Comparison of ENCODE assay signal across 8 cellular contexts in the genomic region with DNA sequence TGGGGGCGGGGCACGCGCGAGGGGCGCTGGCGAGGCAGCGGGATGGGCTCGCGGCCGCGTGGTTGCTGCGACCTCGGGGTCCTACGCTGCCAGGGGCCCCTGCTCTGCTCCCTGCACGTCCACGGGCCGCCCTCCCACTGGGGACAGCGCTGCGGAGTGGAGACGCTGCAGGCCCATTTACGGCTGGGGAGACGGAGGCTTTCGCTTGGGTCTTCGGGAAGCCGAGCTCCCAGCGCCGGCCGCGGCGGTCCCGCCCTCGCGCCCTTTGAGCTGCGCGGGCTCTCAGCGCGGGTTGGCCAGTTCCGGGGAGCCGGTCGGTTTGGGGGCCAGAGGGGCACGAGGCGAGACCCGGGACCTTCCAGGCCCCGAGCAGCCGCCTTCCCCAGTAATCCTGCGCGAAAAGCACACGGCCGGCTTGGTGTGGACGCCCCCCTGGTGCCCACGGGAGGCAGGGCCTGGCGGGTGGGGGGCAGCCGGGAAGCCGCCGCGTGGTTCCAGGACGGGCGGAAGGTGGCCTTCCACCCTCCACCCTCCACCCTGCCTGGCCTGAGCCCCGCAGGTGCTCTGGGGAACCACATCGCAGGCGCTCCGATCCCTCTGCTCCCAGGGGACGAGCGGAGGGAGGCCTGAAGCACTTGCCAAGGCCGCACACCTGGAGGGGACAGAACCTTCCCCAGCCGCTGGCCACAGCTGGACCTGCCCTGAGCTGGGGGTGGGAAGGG.
DNase-seq lines count a peak whose midpoint lies in the region; ATAC-seq and TF ChIP-seq lines count a peak whose summit lies in the region.

No MANE protein-coding gene starts in this region.

- H3K27me3 ChIP-seq in DND-41 (ENCODE audit: insufficient read depth, low read length, poor library complexity) (no peaks in the 10 kb centered on the region), RWPE2 (ENCODE audit: insufficient read depth, poor library complexity, severe bottlenecking) (no peaks in the 10 kb centered on the region), muscle layer of duodenum (ENCODE audit: low read depth, low read length) (no peaks in the 10 kb centered on the region)
- no peaks in the 10 kb centered on the region for H3K27me3 ChIP-seq in effector memory CD4-positive, alpha-beta T cell (replicated peaks; ENCODE audit: control insufficient read depth, insufficient read depth, low read length, poor library complexity, severe bottlenecking)

- H3K9ac ChIP-seq in DND-41 (ENCODE audit: low read depth, low read length): peak overlapping the region; percentile 99

- H3K9me3 ChIP-seq in DND-41 (ENCODE audit: insufficient read depth, low read length, severe bottlenecking): no peaks in the 10 kb centered on the region
- no peaks in the 10 kb centered on the region for H3K9me3 ChIP-seq in RWPE2 (ENCODE audit: severe bottlenecking)
- H3K9me3 ChIP-seq in effector memory CD4-positive, alpha-beta T cell (ENCODE audit: control insufficient read depth, low read length): no peaks in the 10 kb centered on the region
- H3K9me3 ChIP-seq in muscle layer of duodenum (ENCODE audit: control insufficient read depth in 1 of 2, low read length in 2 of 2): no peaks in the 10 kb centered on the region

- H3K36me3 ChIP-seq in DND-41 (ENCODE audit: insufficient read depth, low read length): peaks cover 14% of the 10 kb centered on the region
- H3K36me3 ChIP-seq in RWPE2 (ENCODE audit: low read depth): no peaks in the 10 kb centered on the region; the same call in 1 of the 2 replicates
- no peaks in the 10 kb centered on the region for H3K36me3 ChIP-seq in effector memory CD4-positive, alpha-beta T cell (ENCODE audit: control insufficient read depth, insufficient read depth, low read length)
- peaks cover 0 to 21% of the 10 kb centered on the region in 2 donors for H3K36me3 ChIP-seq in muscle layer of duodenum (ENCODE audit: control insufficient read depth in 1 of 2, insufficient read depth in 2 of 2, low read length in 2 of 2)

- peaks cover 10% of the 10 kb centered on the region for H3K79me2 ChIP-seq in DND-41 (ENCODE audit: insufficient read depth, low read length)

- TF ChIP-seq CTCF in DND-41 (IDR thresholded peaks at IDR 0.05; ENCODE audit: borderline replicate concordance, extremely low read depth, low read length, poor library complexity, severe bottlenecking) (no peak), RWPE2 (IDR thresholded peaks at IDR 0.05; ENCODE audit: poor library complexity, severe bottlenecking) (no peak)

- DNase-seq in DND-41 (peak; percentile 40), GM19240 (ENCODE audit: insufficient read length, low spot score) (peak; percentile 52), RWPE2 (ENCODE audit: low spot score) (no peak), DMS79 treated with DMSO at 0.1 percent for 48 hours (lab: John Stamatoyannopoulos, UW) (no peak), amniotic stem cell (lab: John Stamatoyannopoulos, UW) (no peak)
- DNase-seq in effector memory CD4-positive, alpha-beta T cell: no peak

- ATAC-seq in DND-41 (ENCODE audit: insufficient read depth, low read depth): peak; percentile 44
- peak; percentile 16 for ATAC-seq in HG03175 (IDR thresholded peaks at IDR 0.05; ENCODE audit: unreplicated experiment)
- peak; percentile 43 for ATAC-seq in RWPE2 (ENCODE audit: low read depth)

- H3K4me1 ChIP-seq in DND-41 (ENCODE audit: insufficient read depth, low read length): peaks cover 42% of the 10 kb centered on the region
- H3K4me1 ChIP-seq in RWPE2 (ENCODE audit: insufficient read depth, poor library complexity, severe bottlenecking): peaks cover 21% of the 10 kb centered on the region
- peaks cover 48% of the 10 kb centered on the region for H3K4me1 ChIP-seq in effector memory CD4-positive, alpha-beta T cell (ENCODE audit: control insufficient read depth, insufficient read depth, low read length, poor library complexity, severe bottlenecking)
- peaks cover 8 to 23% of the 10 kb centered on the region in 2 donors for H3K4me1 ChIP-seq in muscle layer of duodenum (ENCODE audit: control insufficient read depth in 1 of 2, insufficient read depth in 2 of 2, low read length in 2 of 2)

- H3K4me3 ChIP-seq in DND-41 (ENCODE audit: low read depth in 1 of 2, low read length in 2 of 2): peak overlapping the region; percentile 56 to 99
- peak overlapping the region; percentile 87 for H3K4me3 ChIP-seq in RWPE2 (ENCODE audit: severe bottlenecking)
- H3K4me3 ChIP-seq in effector memory CD4-positive, alpha-beta T cell (ENCODE audit: insufficient read depth, low read depth, low read length, poor library complexity, severe bottlenecking): peak overlapping the region; percentile 76
- H3K4me3 ChIP-seq in muscle layer of duodenum (ENCODE audit: low read depth in 1 of 2, low read length in 2 of 2): peak overlapping the region; percentile 56 to 93

- peak overlapping the region; percentile 90 for H2AFZ ChIP-seq in DND-41 (ENCODE audit: low read depth, low read length)

- peak overlapping the region; percentile 72 for H3K4me2 ChIP-seq in DND-41 (ENCODE audit: insufficient read depth, low read length)

- 0 out of 2 replicates have a peak, but pooled peaks cover 3% of the 10 kb centered on the region for H4K20me1 ChIP-seq in DND-41 (ENCODE audit: insufficient read depth, low read length)

- H3K27ac ChIP-seq in DND-41 (ENCODE audit: low read length): peak overlapping the region; percentile 86
- peak overlapping the region; percentile 67 for H3K27ac ChIP-seq in RWPE2 (ENCODE audit: poor library complexity, severe bottlenecking)
- peak overlapping the region; percentile 80 for H3K27ac ChIP-seq in effector memory CD4-positive, alpha-beta T cell (ENCODE audit: insufficient read depth, low read length, poor library complexity, severe bottlenecking)
- H3K27ac ChIP-seq in muscle layer of duodenum (ENCODE audit: low read length): peak overlapping the region; percentile 45

Comparison
In these comparisons a context has a peak if more than half of its experiments do, and no peak if none do; other contexts are left out.
1. DNase-seq: peak in DND-41 (single experiment) and GM19240 (single experiment); none in RWPE2 (single experiment), effector memory CD4-positive, alpha-beta T cell (0 of 3), DMS79 treated with DMSO at 0.1 percent for 48 hours (single experiment) and amniotic stem cell (single experiment).
2. Peak in every context shown above with its lines, with median percentiles within 50 percentile points of each other: ATAC-seq, H3K27ac ChIP-seq and H3K4me3 ChIP-seq.